ENCODE assay signal across 16 cellular contexts in the genomic region with DNA sequence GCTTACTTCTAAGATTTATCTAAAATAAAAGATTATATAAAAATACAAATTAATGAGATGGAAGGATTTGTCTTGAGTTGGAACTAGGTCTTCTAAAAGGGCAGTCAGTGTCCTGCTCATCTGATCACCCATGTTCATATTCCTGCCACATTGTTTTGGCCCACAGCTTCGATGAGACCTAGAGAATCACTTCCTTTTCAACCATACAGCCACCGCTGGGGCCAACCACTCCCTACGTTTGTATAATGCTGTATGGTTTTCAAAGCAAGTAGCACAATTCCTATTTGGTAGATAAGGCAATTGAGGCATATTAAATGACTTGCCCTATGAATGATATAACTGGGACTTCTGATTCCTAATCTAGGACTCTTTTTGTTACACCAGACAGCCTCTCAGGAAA.
A peak's percentile ranks its signal among the peaks of the same experiment; 100 is the strongest.
DNase-seq lines count a peak whose midpoint lies in the region; ATAC-seq and TF ChIP-seq lines count a peak whose summit lies in the region.
"Had no signal": no experiment of that assay in that cellular context is flagged by ENCODE, and none has a peak within 500 bp of the region (broad histone marks: within the 10 kb centered on the region; RNA-seq: fewer than 3 reads in every experiment).

No MANE protein-coding gene starts in this region.

- DNase-seq in heart right ventricle (no peak), Right ventricle myocardium inferior (ENCODE audit: missing footprints) (no peak), epithelial cell of prostate (ENCODE audit: low read depth, low spot score) (no peak), prostate gland (ENCODE audit: low spot score) (no peak), upper lobe of left lung (no peak), erythroblast (lab: John Stamatoyannopoulos, UW) (no peak), germinal center (ENCODE audit: low spot score) (no peak)
- DNase-seq: activated CD4-positive, alpha-beta T cell treated with anti-CD3 and anti-CD28 coated beads, Interleukin-2, amount 50 U/mL, for 4 hours; activated T-cell treated with anti-CD3 and anti-CD28 coated beads, Interleukin-2, amount 50 U/mL, for 48 hours; CD8-positive, alpha-beta memory T cell; naive B cell; NCI-H1694 treated with DMSO at 0.1 percent for 48 hours; NCI-H510A; stimulated activated CD4-positive, alpha-beta T cell treated with anti-CD3 and anti-CD28 coated beads, Interleukin-2, amount 100 ng/mL, for 24 hours had no signal

- H3K9me3 ChIP-seq in heart right ventricle (no peaks in the 10 kb centered on the region), prostate gland (no peaks in the 10 kb centered on the region), upper lobe of left lung (no peaks in the 10 kb centered on the region)

- no peak for ATAC-seq in heart right ventricle
- no peak for ATAC-seq in Right ventricle myocardium inferior
- no peak for ATAC-seq in upper lobe of left lung (ENCODE audit: low FRiP score in 2 of 2)
- ATAC-seq in GM21619 (IDR thresholded peaks at IDR 0.05; ENCODE audit: unreplicated experiment): no peak

- H3K4me3 ChIP-seq in heart right ventricle: no peak overlapping the region
- H3K4me3 ChIP-seq in prostate gland: no peak overlapping the region
- H3K4me3 ChIP-seq in upper lobe of left lung: no peak overlapping the region
- H3K4me3 ChIP-seq: SK-N-MC had no signal

- WGBS in heart right ventricle, 2 donors: 65 to 77% methylated on average over 3 of the region's 3 CpGs
- WGBS in prostate gland: 65% methylated on average over 3 of the region's 3 CpGs
- 67 to 76% methylated on average over 3 of the region's 3 CpGs for WGBS in upper lobe of left lung, 2 donors

- intact Hi-C loops in heart right ventricle (cut with DNase I): loop anchor here in 2 of 10 donors (10.0 kb wide), 2 partner anchors 81 to 251 kb away; a partner anchor contains a TSS
- intact Hi-C loops in Right ventricle myocardium inferior (cut with DNase I): no loop called here
- intact Hi-C loops in prostate gland (cut with DNase I): no loop called here

- no peaks in the 10 kb centered on the region for H3K27me3 ChIP-seq in heart right ventricle
- no peaks in the 10 kb centered on the region for H3K27me3 ChIP-seq in prostate gland (replicated peaks; ENCODE audit: insufficient read depth)
- no peaks in the 10 kb centered on the region for H3K27me3 ChIP-seq in upper lobe of left lung

- TF ChIP-seq CTCF in heart right ventricle (IDR thresholded peaks at IDR 0.05) (no peak), prostate gland (IDR thresholded peaks at IDR 0.05) (no peak), upper lobe of left lung (IDR thresholded peaks at IDR 0.05) (no peak)

- H3K27ac ChIP-seq in heart right ventricle: peak overlapping the region; percentile 11 to 97 (median 66)
- H3K27ac ChIP-seq in epithelial cell of prostate: peak overlapping the region; percentile 100
- peak overlapping the region; percentile 64 to 81 for H3K27ac ChIP-seq in prostate gland
- peak overlapping the region; percentile 1 to 49 (median 30) for H3K27ac ChIP-seq in upper lobe of left lung

- peaks cover 16 to 63% (median 43%) of the 10 kb centered on the region in 9 donors for H3K4me1 ChIP-seq in heart right ventricle
- peaks cover 18% of the 10 kb centered on the region for H3K4me1 ChIP-seq in prostate gland (replicated peaks)
- peaks cover 15 to 22% (median 21%) of the 10 kb centered on the region in 4 donors for H3K4me1 ChIP-seq in upper lobe of left lung

- no peak for TF ChIP-seq POLR2A in prostate gland (IDR thresholded peaks at IDR 0.05)
- no peak for TF ChIP-seq POLR2A in upper lobe of left lung (IDR thresholded peaks at IDR 0.05)
- no peak for TF ChIP-seq POLR2A in erythroblast (IDR thresholded peaks at IDR 0.05; ENCODE audit: low read length)

- H3K36me3 ChIP-seq in heart right ventricle (no peaks in the 10 kb centered on the region), prostate gland (no peaks in the 10 kb centered on the region), upper lobe of left lung (no peaks in the 10 kb centered on the region)

- TF ChIP-seq EP300 in upper lobe of left lung (IDR thresholded peaks at IDR 0.05): no peak

Comparison
In these comparisons a context has a peak if more than half of its experiments do, and no peak if none do; other contexts are left out.
1. H3K27ac ChIP-seq: peak in every context shown above with its lines; median percentile 100 in epithelial cell of prostate; 72 in prostate gland; 66 in heart right ventricle; 30 in upper lobe of left lung.